ENCODE assay signal across 22 cellular contexts in genomic region chr17:49285716-49286115, GRCh38. TPM values are rescaled to one million over a fixed set of nuclear protein-coding genes. Genes with fewer than 3 reads are reported as not detected.
"Had no signal": no experiment of that assay in that cellular context is flagged by ENCODE, and none has a peak within 500 bp of the region (broad histone marks: within the 10 kb centered on the region; RNA-seq: fewer than 3 reads in every experiment).

No MANE protein-coding gene starts in this region.

- H3K27ac ChIP-seq: colonic mucosa, hepatocyte, ovary, prostate gland, sigmoid colon, skin epidermis, stomach, thoracic aorta, transverse colon had no signal

- H3K4me3 ChIP-seq: colonic mucosa, hepatocyte, ovary, prostate gland, sigmoid colon, skin epidermis, stomach, thoracic aorta, transverse colon had no signal

- H3K27me3 ChIP-seq: colonic mucosa, hepatocyte, ovary, sigmoid colon, stomach, transverse colon had no signal

- H3K4me3 Mint-ChIP-seq: naive thymus-derived CD4-positive, alpha-beta T cell; nephron progenitor cell had no signal

- DNase-seq: cerebellar nuclear complex; colonic mucosa; dermis blood vessel endothelial cell; effector CD4-positive, alpha-beta T cell; foreskin melanocyte; head of caudate nucleus; naive thymus-derived CD4-positive, alpha-beta T cell; nephron progenitor cell; ovary; retina; sigmoid colon; stimulated activated CD4-positive, alpha-beta T cell treated with anti-CD3 and anti-CD28 coated beads, Interleukin-12 subunit alpha, Interleukin-12 subunit beta, amount 100 ng/mL, for 4 hours; stimulated activated naive CD4-positive, alpha-beta T cell; stomach; substantia nigra; transverse colon had no signal

- H3K9me3 Mint-ChIP-seq: naive thymus-derived CD4-positive, alpha-beta T cell had no signal

- H3K4me1 Mint-ChIP-seq: naive thymus-derived CD4-positive, alpha-beta T cell had no signal

- H3K4me1 ChIP-seq: colonic mucosa, prostate gland, sigmoid colon, stomach, transverse colon had no signal

- H3K27ac Mint-ChIP-seq: naive thymus-derived CD4-positive, alpha-beta T cell; nephron progenitor cell had no signal

- H3K9me3 ChIP-seq: colonic mucosa, ovary, prostate gland, sigmoid colon, stomach, thoracic aorta, transverse colon had no signal

- H3K36me3 ChIP-seq: colonic mucosa, ovary, prostate gland, thoracic aorta, transverse colon had no signal

- ATAC-seq: naive thymus-derived CD4-positive, alpha-beta T cell had no signal

RNA-seq across cellular contexts. Expression of gene PHOSPHO1, which starts 55.1 kb away (rescaled TPM):
- total RNA-seq: colonic mucosa, dermis blood vessel endothelial cell, hepatocyte, kidney epithelial cell, lung microvascular endothelial cell, sigmoid colon, transverse colon had no signal
